ENCODE assay signal across 9 cellular contexts in genomic region chr7:138161600-138162081, GRCh38.
DNase-seq lines count a peak whose midpoint lies in the region; ATAC-seq, FAIRE-seq and TF ChIP-seq lines count a peak whose summit lies in the region.
"Had no signal": no experiment of that assay in that cellular context is flagged by ENCODE, and none has a peak within 500 bp of the region (broad histone marks: within the 10 kb centered on the region; RNA-seq: fewer than 3 reads in every experiment).

No MANE protein-coding gene starts in this region.

- H3K9me3 ChIP-seq in HepG2 (ENCODE audit: low read length), result peaks cover 26% of the 10 kb centered on the region

- H4K20me1 ChIP-seq in HepG2 (ENCODE audit: insufficient read depth, low read length), result no peaks in the 10 kb centered on the region

- H3K4me3 ChIP-seq in choroid plexus epithelial cell (ENCODE audit: low read depth, low read length), result no peak overlapping the region
- no peak overlapping the region; a peak in 1 of 6 replicates for H3K4me3 ChIP-seq in HepG2 (replicated peaks in 1 of 3; ENCODE audit: insufficient read depth in 1 of 3, low read depth in 2 of 3, low read length in 3 of 3)

- H3K9ac ChIP-seq in HepG2 (ENCODE audit: insufficient read depth, low read depth, low read length), result no peak overlapping the region

- H3K27me3 ChIP-seq in HepG2 (ENCODE audit: control insufficient read depth in 1 of 2, insufficient read depth in 2 of 2, low read length in 2 of 2), result no peaks in the 10 kb centered on the region

- TF ChIP-seq POLR2A in HepG2 (IDR thresholded peaks at IDR 0.05; ENCODE audit: insufficient read depth in 1 of 2, low read depth in 2 of 2, low read length in 2 of 2), result no peak

- peak overlapping the region; percentile 28 for H2AFZ ChIP-seq in HepG2 (ENCODE audit: low read length)

- no TSS peak for BruUV-seq in HepG2 (replicated peaks; lab: Mats Ljungman, UMichigan)

- ATAC-seq in GM19455 (IDR thresholded peaks at IDR 0.05; ENCODE audit: unreplicated experiment), result peak; percentile 99
- peak; percentile 100 for ATAC-seq in HG03520 (IDR thresholded peaks at IDR 0.05; ENCODE audit: unreplicated experiment)
- peak; percentile 88 for ATAC-seq in HepG2

- peaks cover 59% of the 10 kb centered on the region for H3K4me1 ChIP-seq in HepG2 (ENCODE audit: insufficient read depth, low read length)

- TF ChIP-seq EP300 in HepG2 (IDR thresholded peaks at IDR 0.05; ENCODE audit: low read depth in 2 of 2, low read length in 2 of 2), result peak in 1 of 2 experiments; percentile 55; a peak in 2 of 4 replicates
- no peak for TF ChIP-seq EP300 in HepG2 (CRISPR knock-in tag; IDR thresholded peaks at IDR 0.05; ENCODE audit: borderline replicate concordance)

- WGBS in HepG2 (ENCODE audit: low lambda C conversion rate), result 9% methylated on average over 3 of the region's 4 CpGs

- peak; percentile 94 for TF ChIP-seq CTCF in choroid plexus epithelial cell (conservative IDR thresholded peaks at IDR 0.05; ENCODE audit: low read depth, low read length)
- TF ChIP-seq CTCF in HepG2 (CRISPR knock-in tag; IDR thresholded peaks at IDR 0.05), result peak; percentile 94

- CTCF ChIA-PET in HepG2 (lab: Yijun Ruan, JAX; ENCODE audit: low intra/inter-chr PET ratio, low total read pairs), result interaction anchor here (1.3 kb wide), 1 partner anchor 577 kb away, joined by 5 read pairs; no protein-coding TSS in a partner anchor

- H3K79me2 ChIP-seq in HepG2 (ENCODE audit: insufficient read depth, low read length), result no peaks in the 10 kb centered on the region

- POLR2A ChIA-PET in HepG2 (lab: Yijun Ruan, JAX), result interaction anchor here (0.6 to 1.6 kb wide), 10 partner anchors 10 to 299 kb away, joined by 3 to 12 read pairs (median 4); no protein-coding TSS in a partner anchor

- TF ChIP-seq RAD21 in HepG2 (CRISPR knock-in tag; IDR thresholded peaks at IDR 0.05), result peak; percentile 92

- peak; percentile 89 for FAIRE-seq in HepG2 (lab: Jason Lieb, UNC)
- FAIRE-seq: colon had no signal

- H3K4me2 ChIP-seq in HepG2 (ENCODE audit: low read depth, low read length), result peak overlapping the region; percentile 51

- in situ Hi-C loops in HepG2 (cut with HindIII; ENCODE audit: extremely low pct_ligation_motif_present, low pct_unique_long_range_greater_than_20kb), result loop anchor here (10.0 kb wide), 1 partner anchor 303 kb away; the partner anchor contains the start of gene TRIM24

- no peaks in the 10 kb centered on the region for H3K36me3 ChIP-seq in HepG2 (replicated peaks in 1 of 2; ENCODE audit: control insufficient read depth in 1 of 2, insufficient read depth in 2 of 2, low read length in 2 of 2)

- intact Hi-C loops in HepG2 (cut with micrococcal nuclease; ENCODE audit: unreplicated experiment), result loop anchor here (1.0 to 10.0 kb wide), 6 partner anchors 73 to 577 kb away; partner anchors contain the start of gene TRIM24

- DNase-seq in COLO668 (lab: John Stamatoyannopoulos, UW; ENCODE audit: unreplicated experiment) (peak; percentile 88), NCI-H510A (lab: John Stamatoyannopoulos, UW) (peak; percentile 81), choroid plexus epithelial cell (ENCODE audit: low read depth) (peak; percentile 97), HepG2 (ENCODE audit: low spot score) (peak; percentile 95)
- peak; percentile 59 for DNase-seq in activated CD4-positive, alpha-beta T cell treated with anti-CD3 and anti-CD28 coated beads for 1 hour
- DNase-seq in stimulated activated CD4-positive, alpha-beta T cell treated with anti-CD3 and anti-CD28 coated beads, TNF-alpha, amount 100 ng/mL, for 48 hours (ENCODE audit: low read depth in 3 of 3), result peak; percentile 46 to 70 (median 64)

- peak overlapping the region; percentile 21 for H3K27ac ChIP-seq in HepG2 (ENCODE audit: extremely low read length, insufficient read depth, low read length)

TF ChIP-seq in HepG2, 621 proteins besides CTCF, POLR2A, EP300 and RAD21 (continues in another document):
- TF ChIP-seq PRPF4 (IDR thresholded peaks at IDR 0.05; ENCODE audit: low read depth, low read length, poor library complexity, severe bottlenecking), result no peak
- TF ChIP-seq, protein P1, sequence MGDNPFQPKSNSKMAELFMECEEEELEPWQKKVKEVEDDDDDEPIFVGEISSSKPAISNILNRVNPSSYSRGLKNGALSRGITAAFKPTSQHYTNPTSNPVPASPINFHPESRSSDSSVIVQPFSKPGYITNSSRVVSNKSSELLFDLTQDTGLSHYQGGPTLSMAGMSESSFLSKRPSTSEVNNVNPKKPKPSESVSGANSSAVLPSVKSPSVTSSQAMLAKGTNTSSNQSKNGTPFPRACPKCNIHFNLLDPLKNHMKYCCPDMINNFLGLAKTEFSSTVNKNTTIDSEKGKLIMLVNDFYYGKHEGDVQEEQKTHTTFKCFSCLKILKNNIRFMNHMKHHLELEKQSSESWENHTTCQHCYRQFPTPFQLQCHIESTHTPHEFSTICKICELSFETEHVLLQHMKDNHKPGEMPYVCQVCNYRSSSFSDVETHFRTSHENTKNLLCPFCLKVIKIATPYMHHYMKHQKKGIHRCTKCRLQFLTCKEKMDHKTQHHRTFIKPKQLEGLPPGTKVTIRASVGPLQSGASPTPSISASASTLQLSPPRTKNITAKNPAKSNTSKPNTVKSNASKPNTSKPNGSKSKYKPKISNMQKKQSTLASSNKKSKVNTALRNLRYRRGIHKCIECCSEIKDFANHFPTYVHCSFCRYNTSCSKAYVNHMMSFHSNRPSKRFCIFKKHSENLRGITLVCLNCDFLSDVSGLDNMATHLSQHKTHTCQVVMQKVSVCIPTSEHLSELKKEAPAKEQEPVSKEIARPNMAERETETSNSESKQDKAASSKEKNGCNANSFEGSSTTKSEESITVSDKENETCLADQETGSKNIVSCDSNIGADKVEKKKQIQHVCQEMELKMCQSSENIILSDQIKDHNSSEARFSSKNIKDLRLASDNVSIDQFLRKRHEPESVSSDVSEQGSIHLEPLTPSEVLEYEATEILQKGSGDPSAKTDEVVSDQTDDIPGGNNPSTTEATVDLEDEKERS (CRISPR knock-in tag; IDR thresholded peaks at IDR 0.05), result peak; percentile 83
- no peak for TF ChIP-seq NR3C1 (CRISPR knock-in tag; IDR thresholded peaks at IDR 0.05)
- TF ChIP-seq ZNF614 (CRISPR knock-in tag; IDR thresholded peaks at IDR 0.05; ENCODE audit: borderline replicate concordance), result 0 out of 2 replicates have a peak, but pooled peaks have one; percentile 32
- TF ChIP-seq TP53 (CRISPR knock-in tag; conservative IDR thresholded peaks at IDR 0.05), result no peak
- TF ChIP-seq, protein P2, sequence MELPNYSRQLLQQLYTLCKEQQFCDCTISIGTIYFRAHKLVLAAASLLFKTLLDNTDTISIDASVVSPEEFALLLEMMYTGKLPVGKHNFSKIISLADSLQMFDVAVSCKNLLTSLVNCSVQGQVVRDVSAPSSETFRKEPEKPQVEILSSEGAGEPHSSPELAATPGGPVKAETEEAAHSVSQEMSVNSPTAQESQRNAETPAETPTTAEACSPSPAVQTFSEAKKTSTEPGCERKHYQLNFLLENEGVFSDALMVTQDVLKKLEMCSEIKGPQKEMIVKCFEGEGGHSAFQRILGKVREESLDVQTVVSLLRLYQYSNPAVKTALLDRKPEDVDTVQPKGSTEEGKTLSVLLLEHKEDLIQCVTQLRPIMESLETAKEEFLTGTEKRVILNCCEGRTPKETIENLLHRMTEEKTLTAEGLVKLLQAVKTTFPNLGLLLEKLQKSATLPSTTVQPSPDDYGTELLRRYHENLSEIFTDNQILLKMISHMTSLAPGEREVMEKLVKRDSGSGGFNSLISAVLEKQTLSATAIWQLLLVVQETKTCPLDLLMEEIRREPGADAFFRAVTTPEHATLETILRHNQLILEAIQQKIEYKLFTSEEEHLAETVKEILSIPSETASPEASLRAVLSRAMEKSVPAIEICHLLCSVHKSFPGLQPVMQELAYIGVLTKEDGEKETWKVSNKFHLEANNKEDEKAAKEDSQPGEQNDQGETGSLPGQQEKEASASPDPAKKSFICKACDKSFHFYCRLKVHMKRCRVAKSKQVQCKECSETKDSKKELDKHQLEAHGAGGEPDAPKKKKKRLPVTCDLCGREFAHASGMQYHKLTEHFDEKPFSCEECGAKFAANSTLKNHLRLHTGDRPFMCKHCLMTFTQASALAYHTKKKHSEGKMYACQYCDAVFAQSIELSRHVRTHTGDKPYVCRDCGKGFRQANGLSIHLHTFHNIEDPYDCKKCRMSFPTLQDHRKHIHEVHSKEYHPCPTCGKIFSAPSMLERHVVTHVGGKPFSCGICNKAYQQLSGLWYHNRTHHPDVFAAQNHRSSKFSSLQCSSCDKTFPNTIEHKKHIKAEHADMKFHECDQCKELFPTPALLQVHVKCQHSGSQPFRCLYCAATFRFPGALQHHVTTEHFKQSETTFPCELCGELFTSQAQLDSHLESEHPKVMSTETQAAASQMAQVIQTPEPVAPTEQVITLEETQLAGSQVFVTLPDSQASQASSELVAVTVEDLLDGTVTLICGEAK (IDR thresholded peaks at IDR 0.05), result no peak
- TF ChIP-seq, protein P2 (CRISPR knock-in tag; IDR thresholded peaks at IDR 0.05), result no peak
- no peak for TF ChIP-seq CCDC6 (CRISPR knock-in tag; IDR thresholded peaks at IDR 0.05)
- no peak for TF ChIP-seq ATAD3A (CRISPR knock-in tag; IDR thresholded peaks at IDR 0.05)
